ENCODE assay signal across 13 cellular contexts in the genomic region with DNA sequence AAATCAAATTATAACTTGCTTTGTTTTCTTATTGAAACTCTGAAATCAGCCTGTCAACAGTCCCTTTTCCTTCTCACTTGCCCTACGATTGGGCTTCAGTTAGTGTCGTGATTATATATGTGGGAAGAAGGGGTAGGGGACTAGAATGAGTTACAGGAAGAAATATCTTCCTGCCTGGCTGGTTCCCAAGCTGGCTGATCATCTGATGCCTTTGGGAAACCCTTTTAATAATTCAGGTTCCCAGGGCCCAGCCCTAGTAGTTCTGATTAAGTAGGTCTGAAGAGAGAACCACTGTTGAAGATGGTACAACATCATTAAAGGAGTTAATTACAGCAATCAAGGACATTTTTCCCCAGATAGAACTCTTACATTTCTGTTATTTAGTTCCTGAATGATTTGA.
DNase-seq lines count a peak whose midpoint lies in the region; ATAC-seq, FAIRE-seq and TF ChIP-seq lines count a peak whose summit lies in the region.
"Had no signal": no experiment of that assay in that cellular context is flagged by ENCODE, and none has a peak within 500 bp of the region (broad histone marks: within the 10 kb centered on the region; RNA-seq: fewer than 3 reads in every experiment).

No MANE protein-coding gene starts in this region.

- peak overlapping the region; percentile 65 for H3K4me2 ChIP-seq in astrocyte (ENCODE audit: low read length)

- no peaks in the 10 kb centered on the region for H3K9me3 ChIP-seq in astrocyte (ENCODE audit: insufficient read depth, low read depth, low read length)
- H3K9me3 ChIP-seq: mucosa of descending colon had no signal

- H3K9me3 Mint-ChIP-seq in activated T-cell treated with anti-CD3 and anti-CD28 coated beads, Interleukin-2, amount 50 U/mL, for 72 hours: no peaks in the 10 kb centered on the region
- no peaks in the 10 kb centered on the region for H3K9me3 Mint-ChIP-seq in astrocyte (ENCODE audit: unreplicated experiment)
- H3K9me3 Mint-ChIP-seq in stimulated activated memory B cell treated with anti-CD40 and anti-IgM and Interleukin-4, amounts not matched to agents 10 μg/mL and 1 μg/mL and 100 μg/mL, for 72 hours: no peaks in the 10 kb centered on the region

- FAIRE-seq in astrocyte (lab: Jason Lieb, UNC): no peak

- H3K27ac ChIP-seq in astrocyte (ENCODE audit: low read depth, low read length): peak overlapping the region; percentile 82

- H3K27me3 Mint-ChIP-seq in activated T-cell treated with anti-CD3 and anti-CD28 coated beads, Interleukin-2, amount 50 U/mL, for 72 hours (ENCODE audit: low read depth): no peaks in the 10 kb centered on the region
- H3K27me3 Mint-ChIP-seq in astrocyte (ENCODE audit: low read depth, unreplicated experiment): no peaks in the 10 kb centered on the region
- no peaks in the 10 kb centered on the region for H3K27me3 Mint-ChIP-seq in stimulated activated memory B cell treated with anti-CD40 and anti-IgM and Interleukin-4, amounts not matched to agents 10 μg/mL and 1 μg/mL and 100 μg/mL, for 72 hours

- no peak for TF ChIP-seq CTCF in astrocyte (IDR thresholded peaks at IDR 0.05; ENCODE audit: insufficient read depth, low read depth, low read length)

- H3K4me3 ChIP-seq in astrocyte (ENCODE audit: insufficient read depth, low read depth, low read length): no peak overlapping the region
- H3K4me3 ChIP-seq: mucosa of descending colon had no signal

- peaks cover 51% of the 10 kb centered on the region for H3K4me1 Mint-ChIP-seq in activated T-cell treated with anti-CD3 and anti-CD28 coated beads, Interleukin-2, amount 50 U/mL, for 72 hours (ENCODE audit: low read depth)
- H3K4me1 Mint-ChIP-seq in astrocyte (ENCODE audit: low read depth, unreplicated experiment): peaks cover 27% of the 10 kb centered on the region
- peaks cover 35% of the 10 kb centered on the region for H3K4me1 Mint-ChIP-seq in stimulated activated memory B cell treated with anti-CD40 and anti-IgM and Interleukin-4, amounts not matched to agents 10 μg/mL and 1 μg/mL and 100 μg/mL, for 72 hours

- peak overlapping the region; percentile 57 for H3K9ac ChIP-seq in astrocyte (ENCODE audit: low read length)

- H2AFZ ChIP-seq in astrocyte (ENCODE audit: low read depth, low read length): no peak overlapping the region

- peaks cover 28% of the 10 kb centered on the region for H4K20me1 ChIP-seq in astrocyte (ENCODE audit: insufficient read depth, low read length)

- H3K27ac Mint-ChIP-seq in activated T-cell treated with anti-CD3 and anti-CD28 coated beads, Interleukin-2, amount 50 U/mL, for 72 hours: peak overlapping the region; percentile 79
- no peak overlapping the region for H3K27ac Mint-ChIP-seq in astrocyte (ENCODE audit: unreplicated experiment)
- H3K27ac Mint-ChIP-seq in stimulated activated memory B cell treated with anti-CD40 and anti-IgM and Interleukin-4, amounts not matched to agents 10 μg/mL and 1 μg/mL and 100 μg/mL, for 72 hours: peak overlapping the region; percentile 24

- peaks cover 35% of the 10 kb centered on the region for H3K36me3 ChIP-seq in astrocyte (ENCODE audit: insufficient read depth, low read length)

- no peak overlapping the region for H3K4me3 Mint-ChIP-seq in activated T-cell treated with anti-CD3 and anti-CD28 coated beads, Interleukin-2, amount 50 U/mL, for 72 hours
- H3K4me3 Mint-ChIP-seq in astrocyte (ENCODE audit: unreplicated experiment): no peak overlapping the region
- no peak overlapping the region for H3K4me3 Mint-ChIP-seq in stimulated activated memory B cell treated with anti-CD40 and anti-IgM and Interleukin-4, amounts not matched to agents 10 μg/mL and 1 μg/mL and 100 μg/mL, for 72 hours

- H3K36me3 Mint-ChIP-seq in activated T-cell treated with anti-CD3 and anti-CD28 coated beads, Interleukin-2, amount 50 U/mL, for 72 hours (ENCODE audit: insufficient read depth in 2 of 2): peaks cover 2 to 16% of the 10 kb centered on the region in 2 donors
- peaks cover 27% of the 10 kb centered on the region for H3K36me3 Mint-ChIP-seq in astrocyte (ENCODE audit: low read depth, unreplicated experiment)
- peaks cover 59% of the 10 kb centered on the region for H3K36me3 Mint-ChIP-seq in stimulated activated memory B cell treated with anti-CD40 and anti-IgM and Interleukin-4, amounts not matched to agents 10 μg/mL and 1 μg/mL and 100 μg/mL, for 72 hours

- DNase-seq in activated T-cell treated with anti-CD3 and anti-CD28 coated beads, Interleukin-2, amount 50 U/mL, for 72 hours: no peak
- no peak for DNase-seq in activated T-cell treated with anti-CD3 and anti-CD28 coated beads, Interleukin-2, amount 50 U/mL, for 48 hours
- DNase-seq in astrocyte (ENCODE audit: low read depth): no peak
- DNase-seq in islet precursor cell: peak; percentile 16
- no peak for DNase-seq in NCI-H524 (lab: John Stamatoyannopoulos, UW)
- no peak for DNase-seq in NK-92 (lab: John Stamatoyannopoulos, UW; ENCODE audit: unreplicated experiment)
- DNase-seq in SW480 (ENCODE audit: low spot score): no peak
- DNase-seq: activated T-cell treated with anti-CD3 and anti-CD28 coated beads, Interleukin-2, amount 50 U/mL, for 1 hour; glutamatergic neuron; mucosa of descending colon; NCI-H187; stimulated activated CD4-positive, alpha-beta T cell treated with anti-CD3 and anti-CD28 coated beads, Interleukin-12 subunit alpha, Interleukin-12 subunit beta, amount 100 ng/mL, for 4 hours had no signal

- peaks cover 83% of the 10 kb centered on the region for H3K79me2 ChIP-seq in astrocyte (ENCODE audit: insufficient read depth, low read length)

- H3K4me1 ChIP-seq in astrocyte (ENCODE audit: insufficient read depth, low read length): peaks cover 29% of the 10 kb centered on the region

- ATAC-seq in activated T-cell treated with anti-CD3 and anti-CD28 coated beads, Interleukin-2, amount 50 U/mL, for 72 hours (replicated peaks in 1 of 2): no peak
- ATAC-seq in stimulated activated memory B cell treated with anti-CD40 and anti-IgM and Interleukin-4, amounts not matched to agents 10 μg/mL and 1 μg/mL and 100 μg/mL, for 72 hours: no peak

- no peaks in the 10 kb centered on the region for H3K27me3 ChIP-seq in astrocyte (ENCODE audit: insufficient read depth, low read length)
